Comparison of ENCODE assay signal across 13 cellular contexts in the genomic region with DNA sequence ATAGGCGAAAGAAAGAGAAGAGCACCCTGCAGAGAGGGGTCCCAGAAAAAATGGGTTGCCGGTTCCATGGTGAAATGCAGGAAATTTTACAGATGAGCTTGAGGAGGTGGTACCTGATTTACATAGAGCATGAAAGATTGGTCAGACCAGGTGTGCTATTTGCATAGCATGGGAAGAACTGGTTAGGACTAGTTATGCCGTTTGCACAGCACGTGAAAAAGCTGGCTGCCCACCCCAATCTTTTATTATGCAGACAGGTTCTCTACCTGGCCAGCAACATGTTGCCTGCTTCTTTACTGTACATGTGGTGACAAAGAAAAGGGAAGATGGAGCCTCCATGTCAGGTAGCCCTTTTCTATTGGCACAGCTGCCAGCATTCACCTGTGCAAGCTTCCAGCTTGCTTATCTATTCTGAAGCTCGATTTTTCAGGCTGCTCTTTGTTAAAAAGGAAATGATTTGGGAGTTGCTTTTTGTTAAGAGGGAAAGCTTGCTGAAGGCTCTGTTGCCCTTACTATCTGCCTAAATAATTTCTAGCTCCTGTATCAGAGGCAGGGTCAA.
"Had no signal": no experiment of that assay in that cellular context is flagged by ENCODE, and none has a peak within 500 bp of the region (broad histone marks: within the 10 kb centered on the region; RNA-seq: fewer than 3 reads in every experiment).

No MANE protein-coding gene starts in this region.

- H3K4me1 Mint-ChIP-seq: nephron had no signal

- H3K36me3 ChIP-seq: esophagus squamous epithelium, left lung, upper lobe of left lung had no signal

- H3K27me3 ChIP-seq: esophagus squamous epithelium, left lung, upper lobe of left lung had no signal

- H3K27ac ChIP-seq: esophagus squamous epithelium, left lung, upper lobe of left lung had no signal

- H3K27ac Mint-ChIP-seq: activated naive CD8-positive, alpha-beta T cell treated with anti-CD3 and anti-CD28 coated beads, Interleukin-2, amount 50 U/mL, for 24 hours; memory B cell; nephron; stimulated activated naive CD8-positive, alpha-beta T cell treated with anti-CD3 and anti-CD28 coated beads, Interleukin-15, Interleukin-2, amounts not matched to agents 100 ng/mL and 50 ng/mL, for 24 hours had no signal

- H3K4me3 ChIP-seq: esophagus squamous epithelium, left lung, upper lobe of left lung had no signal

- DNase-seq: activated CD4-positive, alpha-beta T cell treated with anti-CD3 and anti-CD28 coated beads, Interleukin-2, amount 50 U/mL, for 48 hours; activated CD4-positive, CD25-positive, alpha-beta regulatory T cell treated with anti-CD3 and anti-CD28 coated beads, Interleukin-2, amount 50 U/mL, for 72 hours; activated naive CD4-positive, alpha-beta T cell treated with Interleukin-2 at 50 U/mL for 16 hours; activated naive CD8-positive, alpha-beta T cell treated with anti-CD3 and anti-CD28 coated beads, Interleukin-2, amount 50 U/mL, for 24 hours; esophagus squamous epithelium; foreskin fibroblast; left lung; stimulated activated CD4-positive, alpha-beta T cell treated with anti-CD3 and anti-CD28 coated beads, Interleukin-4, amount 100 ng/mL, for 1 hour; T-helper 2 cell; upper lobe of left lung had no signal

- H3K9me3 ChIP-seq: esophagus squamous epithelium, left lung, upper lobe of left lung had no signal

- H3K36me3 Mint-ChIP-seq: memory B cell had no signal

- H3K4me3 Mint-ChIP-seq: activated naive CD8-positive, alpha-beta T cell treated with anti-CD3 and anti-CD28 coated beads, Interleukin-2, amount 50 U/mL, for 24 hours; memory B cell; nephron; stimulated activated naive CD8-positive, alpha-beta T cell treated with anti-CD3 and anti-CD28 coated beads, Interleukin-15, Interleukin-2, amounts not matched to agents 100 ng/mL and 50 ng/mL, for 24 hours had no signal

- H3K9me3 Mint-ChIP-seq: activated naive CD8-positive, alpha-beta T cell treated with anti-CD3 and anti-CD28 coated beads, Interleukin-2, amount 50 U/mL, for 24 hours; memory B cell; nephron; stimulated activated naive CD8-positive, alpha-beta T cell treated with anti-CD3 and anti-CD28 coated beads, Interleukin-15, Interleukin-2, amounts not matched to agents 100 ng/mL and 50 ng/mL, for 24 hours had no signal
